In genomic region chr7:44375236-44375699, GRCh38 we compare ENCODE assay signal across 11 cellular contexts. TPM values are rescaled to one million over a fixed set of nuclear protein-coding genes. Genes with fewer than 3 reads are reported as not detected.
A peak's percentile ranks its signal among the peaks of the same experiment; 100 is the strongest.
DNase-seq lines count a peak whose midpoint lies in the region; ATAC-seq and TF ChIP-seq lines count a peak whose summit lies in the region.
"Had no signal": no experiment of that assay in that cellular context is flagged by ENCODE, and none has a peak within 500 bp of the region (broad histone marks: within the 10 kb centered on the region; RNA-seq: fewer than 3 reads in every experiment).

No MANE protein-coding gene starts in this region.

- no TSS peak for BruUV-seq in PC-3 (replicated peaks; lab: Mats Ljungman, UMichigan)

- H3K4me2 ChIP-seq in PC-3 (ENCODE audit: low read length): no peak overlapping the region

- intact Hi-C loops in PC-3 (cut with micrococcal nuclease): loop anchor here (10.0 kb wide), 1 partner anchor 100 kb away; no protein-coding TSS in a partner anchor
- intact Hi-C loops in sigmoid colon (cut with DNase I): no loop called here

- no peak overlapping the region for H2AFZ ChIP-seq in PC-3 (ENCODE audit: low read length)

- H3K9ac ChIP-seq in PC-3 (ENCODE audit: low read length): no peak overlapping the region

- H3F3A ChIP-seq in PC-3 (ENCODE audit: low read length, unreplicated experiment): no peaks in the 10 kb centered on the region

- no peak for TF ChIP-seq POLR2A in sigmoid colon (IDR thresholded peaks at IDR 0.05)

- H3K27ac ChIP-seq in PC-3 (ENCODE audit: low read length) (no peak overlapping the region), foreskin keratinocyte (no peak overlapping the region), sigmoid colon (no peak overlapping the region)

- 65 to 78% methylated on average over 9 of the region's 9 CpGs for WGBS in sigmoid colon, 2 donors

- H3K9me3 ChIP-seq in PC-3 (ENCODE audit: low read length): no peaks in the 10 kb centered on the region
- H3K9me3 ChIP-seq in sigmoid colon: no peaks in the 10 kb centered on the region
- H3K9me3 ChIP-seq in MG63: no peaks in the 10 kb centered on the region

- CTCF ChIA-PET in PC-3 (lab: Charles Lee): no interaction called here

- ATAC-seq in PC-3 (no peak), foreskin keratinocyte (no peak)

- H3K27me3 ChIP-seq in PC-3 (ENCODE audit: low read length) (no peaks in the 10 kb centered on the region), foreskin keratinocyte (no peaks in the 10 kb centered on the region), sigmoid colon (no peaks in the 10 kb centered on the region), MG63 (no peaks in the 10 kb centered on the region)

- no peaks in the 10 kb centered on the region for H4K20me1 ChIP-seq in PC-3 (ENCODE audit: low read length)

- DNase-seq in NCI-H146 (lab: John Stamatoyannopoulos, UW) (peak; percentile 28), NCI-H146 treated with DMSO at 0.1 percent for 48 hours (lab: John Stamatoyannopoulos, UW; ENCODE audit: unreplicated experiment) (no peak), PC-3 (peak; percentile 18), foreskin keratinocyte (no peak), sigmoid colon (peak; percentile 60), GDM1 (lab: John Stamatoyannopoulos, UW) (no peak), MG63 (no peak)
- no peak for DNase-seq in stimulated activated CD4-positive, alpha-beta T cell treated with anti-CD3 and anti-CD28 coated beads, Interleukin-12 subunit alpha, Interleukin-12 subunit beta, amount 100 ng/mL, for 4 hours
- DNase-seq: kidney glomerular epithelial cell, SW 1271 had no signal

- no peaks in the 10 kb centered on the region for H3K36me3 ChIP-seq in PC-3 (ENCODE audit: low read depth, low read length)
- H3K36me3 ChIP-seq in sigmoid colon: no peaks in the 10 kb centered on the region
- H3K36me3 ChIP-seq in MG63: no peaks in the 10 kb centered on the region; the same call in 1 of the 2 replicates

- peaks cover 36% of the 10 kb centered on the region for H3K4me1 ChIP-seq in PC-3 (ENCODE audit: insufficient read depth, low read length)
- peaks cover 17% of the 10 kb centered on the region for H3K4me1 ChIP-seq in foreskin keratinocyte
- H3K4me1 ChIP-seq in sigmoid colon: no peaks in the 10 kb centered on the region

- H3K9me2 ChIP-seq in PC-3 (replicated peaks; ENCODE audit: low read length): no peaks in the 10 kb centered on the region

- POLR2A ChIA-PET in PC-3 (lab: Charles Lee; ENCODE audit: unreplicated experiment): no interaction called here

- no peak for TF ChIP-seq EP300 in sigmoid colon (IDR thresholded peaks at IDR 0.05)

- H3K79me2 ChIP-seq in PC-3 (ENCODE audit: low read length): no peaks in the 10 kb centered on the region

- TF ChIP-seq CTCF in PC-3 (conservative IDR thresholded peaks at IDR 0.05; ENCODE audit: low read depth, low read length) (peak; percentile 28; the same call in 1 of the 2 replicates), foreskin keratinocyte (conservative IDR thresholded peaks at IDR 0.05) (peak; percentile 12), sigmoid colon (IDR thresholded peaks at IDR 0.05) (no peak)

- no peak overlapping the region for H3K4me3 ChIP-seq in PC-3 (ENCODE audit: low read length)
- H3K4me3 ChIP-seq in sigmoid colon: no peak overlapping the region
- H3K4me3 ChIP-seq in MG63: no peak overlapping the region

RNA-seq across cellular contexts. Expression of gene CAMK2B, which starts 49.9 kb away (rescaled TPM):
- total RNA-seq in PC-3 (2014; rRNA removed): 0.69 and 1.2 TPM in 2 replicates
- total RNA-seq in foreskin keratinocyte: 0.46 and 1.5 TPM in 2 replicates
- polyA plus RNA-seq in foreskin keratinocyte: 0.88 and 1.3 TPM in 2 replicates
- 1 to 10 TPM in 3 of 4 donors, under 1 TPM in 1; 0.83 to 3.2 (median 1.9) TPM for total RNA-seq in sigmoid colon
- polyA plus RNA-seq in sigmoid colon: 1 to 10 TPM in 1 of 3 donors, under 1 TPM in 1, not detected in 1; 0.23 to 1.2 TPM
- 0.54 and 2.0 TPM in 2 replicates for total RNA-seq in MG63 (2014; rRNA removed; shearing (Covaris generic); ENCODE audit: low replicate concordance)
- polyA plus RNA-seq: AG04450 had no signal

Comparison
In these comparisons a context has a peak if more than half of its experiments do, and no peak if none do; other contexts are left out.
1. DNase-seq: peak in NCI-H146 (single experiment), PC-3 (single experiment) and sigmoid colon (single experiment); none in NCI-H146 treated with DMSO at 0.1 percent for 48 hours (single experiment), foreskin keratinocyte (0 of 2), GDM1 (single experiment), stimulated activated CD4-positive, alpha-beta T cell treated with anti-CD3 and anti-CD28 coated beads, Interleukin-12 subunit alpha, Interleukin-12 subunit beta, amount 100 ng/mL, for 4 hours (single experiment) and MG63 (single experiment).
2. CTCF ChIP-seq: peak in PC-3 (single experiment) and foreskin keratinocyte (single experiment); none in sigmoid colon (0 of 4).